In the genomic region with DNA sequence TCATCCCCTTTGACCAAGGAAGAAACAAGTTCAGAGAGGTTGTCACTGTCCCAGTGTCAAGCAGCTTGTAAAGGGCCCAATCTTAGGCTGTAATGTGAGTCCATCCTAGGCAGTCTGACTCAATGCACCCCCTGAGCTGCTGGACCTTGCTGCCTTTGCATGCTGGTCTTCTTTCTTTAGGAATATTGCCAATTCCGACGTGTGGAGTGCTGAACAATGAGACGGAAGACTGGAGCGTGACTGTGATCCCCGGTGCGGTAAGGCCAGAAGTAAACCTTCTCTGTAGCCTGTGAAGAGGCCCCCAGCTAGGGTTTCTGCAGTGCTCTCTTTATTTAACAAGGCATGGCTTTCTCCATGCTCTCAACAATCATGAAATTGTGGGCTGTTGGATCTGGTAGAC, we compare ENCODE assay signal across 2 cellular contexts.
TF ChIP-seq lines count a peak whose summit lies in the region.

No MANE protein-coding gene starts in this region.

TF ChIP-seq in HCT116, 20 proteins besides CTCF, POLR2A, EP300 and RAD21:
- TF ChIP-seq ZFX (IDR thresholded peaks at IDR 0.05) (no peak), SRF (IDR thresholded peaks at IDR 0.05; ENCODE audit: low read depth) (no peak), FOSL1 (IDR thresholded peaks at IDR 0.05; ENCODE audit: low read depth) (no peak), CEBPB (IDR thresholded peaks at IDR 0.05; ENCODE audit: low read depth) (no peak), SP1 (IDR thresholded peaks at IDR 0.05; ENCODE audit: low read depth) (no peak), ELF1 (IDR thresholded peaks at IDR 0.05; ENCODE audit: borderline replicate concordance, low read depth) (no peak), POLR2AphosphoS5 (IDR thresholded peaks at IDR 0.05; ENCODE audit: low read depth, low read length) (no peak), EGR1 (IDR thresholded peaks at IDR 0.05; ENCODE audit: low read depth) (no peak), EZH2 (IDR thresholded peaks at IDR 0.05) (no peak), CBX3 (IDR thresholded peaks at IDR 0.05; ENCODE audit: low read depth) (no peak), TCF7L2 (IDR thresholded peaks at IDR 0.05; ENCODE audit: borderline replicate concordance, extremely low read depth, insufficient read depth, insufficient read length) (no peak), SIN3A (IDR thresholded peaks at IDR 0.05; ENCODE audit: low read depth) (no peak)
- TF ChIP-seq, protein P1, sequence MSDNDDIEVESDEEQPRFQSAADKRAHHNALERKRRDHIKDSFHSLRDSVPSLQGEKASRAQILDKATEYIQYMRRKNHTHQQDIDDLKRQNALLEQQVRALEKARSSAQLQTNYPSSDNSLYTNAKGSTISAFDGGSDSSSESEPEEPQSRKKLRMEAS (IDR thresholded peaks at IDR 0.05) = no peak
- TF ChIP-seq, protein P2, sequence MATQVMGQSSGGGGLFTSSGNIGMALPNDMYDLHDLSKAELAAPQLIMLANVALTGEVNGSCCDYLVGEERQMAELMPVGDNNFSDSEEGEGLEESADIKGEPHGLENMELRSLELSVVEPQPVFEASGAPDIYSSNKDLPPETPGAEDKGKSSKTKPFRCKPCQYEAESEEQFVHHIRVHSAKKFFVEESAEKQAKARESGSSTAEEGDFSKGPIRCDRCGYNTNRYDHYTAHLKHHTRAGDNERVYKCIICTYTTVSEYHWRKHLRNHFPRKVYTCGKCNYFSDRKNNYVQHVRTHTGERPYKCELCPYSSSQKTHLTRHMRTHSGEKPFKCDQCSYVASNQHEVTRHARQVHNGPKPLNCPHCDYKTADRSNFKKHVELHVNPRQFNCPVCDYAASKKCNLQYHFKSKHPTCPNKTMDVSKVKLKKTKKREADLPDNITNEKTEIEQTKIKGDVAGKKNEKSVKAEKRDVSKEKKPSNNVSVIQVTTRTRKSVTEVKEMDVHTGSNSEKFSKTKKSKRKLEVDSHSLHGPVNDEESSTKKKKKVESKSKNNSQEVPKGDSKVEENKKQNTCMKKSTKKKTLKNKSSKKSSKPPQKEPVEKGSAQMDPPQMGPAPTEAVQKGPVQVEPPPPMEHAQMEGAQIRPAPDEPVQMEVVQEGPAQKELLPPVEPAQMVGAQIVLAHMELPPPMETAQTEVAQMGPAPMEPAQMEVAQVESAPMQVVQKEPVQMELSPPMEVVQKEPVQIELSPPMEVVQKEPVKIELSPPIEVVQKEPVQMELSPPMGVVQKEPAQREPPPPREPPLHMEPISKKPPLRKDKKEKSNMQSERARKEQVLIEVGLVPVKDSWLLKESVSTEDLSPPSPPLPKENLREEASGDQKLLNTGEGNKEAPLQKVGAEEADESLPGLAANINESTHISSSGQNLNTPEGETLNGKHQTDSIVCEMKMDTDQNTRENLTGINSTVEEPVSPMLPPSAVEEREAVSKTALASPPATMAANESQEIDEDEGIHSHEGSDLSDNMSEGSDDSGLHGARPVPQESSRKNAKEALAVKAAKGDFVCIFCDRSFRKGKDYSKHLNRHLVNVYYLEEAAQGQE (IDR thresholded peaks at IDR 0.05; ENCODE audit: low read depth) = no peak

TF ChIP-seq in GM12878, 131 proteins besides CTCF, POLR2A, EP300 and RAD21:
- TF ChIP-seq SIN3A (IDR thresholded peaks at IDR 0.05; ENCODE audit: low read depth, low read length) = no peak
- TF ChIP-seq, protein P3, sequence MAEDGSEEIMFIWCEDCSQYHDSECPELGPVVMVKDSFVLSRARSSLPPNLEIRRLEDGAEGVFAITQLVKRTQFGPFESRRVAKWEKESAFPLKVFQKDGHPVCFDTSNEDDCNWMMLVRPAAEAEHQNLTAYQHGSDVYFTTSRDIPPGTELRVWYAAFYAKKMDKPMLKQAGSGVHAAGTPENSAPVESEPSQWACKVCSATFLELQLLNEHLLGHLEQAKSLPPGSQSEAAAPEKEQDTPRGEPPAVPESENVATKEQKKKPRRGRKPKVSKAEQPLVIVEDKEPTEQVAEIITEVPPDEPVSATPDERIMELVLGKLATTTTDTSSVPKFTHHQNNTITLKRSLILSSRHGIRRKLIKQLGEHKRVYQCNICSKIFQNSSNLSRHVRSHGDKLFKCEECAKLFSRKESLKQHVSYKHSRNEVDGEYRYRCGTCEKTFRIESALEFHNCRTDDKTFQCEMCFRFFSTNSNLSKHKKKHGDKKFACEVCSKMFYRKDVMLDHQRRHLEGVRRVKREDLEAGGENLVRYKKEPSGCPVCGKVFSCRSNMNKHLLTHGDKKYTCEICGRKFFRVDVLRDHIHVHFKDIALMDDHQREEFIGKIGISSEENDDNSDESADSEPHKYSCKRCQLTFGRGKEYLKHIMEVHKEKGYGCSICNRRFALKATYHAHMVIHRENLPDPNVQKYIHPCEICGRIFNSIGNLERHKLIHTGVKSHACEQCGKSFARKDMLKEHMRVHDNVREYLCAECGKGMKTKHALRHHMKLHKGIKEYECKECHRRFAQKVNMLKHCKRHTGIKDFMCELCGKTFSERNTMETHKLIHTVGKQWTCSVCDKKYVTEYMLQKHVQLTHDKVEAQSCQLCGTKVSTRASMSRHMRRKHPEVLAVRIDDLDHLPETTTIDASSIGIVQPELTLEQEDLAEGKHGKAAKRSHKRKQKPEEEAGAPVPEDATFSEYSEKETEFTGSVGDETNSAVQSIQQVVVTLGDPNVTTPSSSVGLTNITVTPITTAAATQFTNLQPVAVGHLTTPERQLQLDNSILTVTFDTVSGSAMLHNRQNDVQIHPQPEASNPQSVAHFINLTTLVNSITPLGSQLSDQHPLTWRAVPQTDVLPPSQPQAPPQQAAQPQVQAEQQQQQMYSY (CRISPR knock-in tag; IDR thresholded peaks at IDR 0.05) = no peak
